1 cellular context compared by ENCODE assay signal in the genomic region with DNA sequence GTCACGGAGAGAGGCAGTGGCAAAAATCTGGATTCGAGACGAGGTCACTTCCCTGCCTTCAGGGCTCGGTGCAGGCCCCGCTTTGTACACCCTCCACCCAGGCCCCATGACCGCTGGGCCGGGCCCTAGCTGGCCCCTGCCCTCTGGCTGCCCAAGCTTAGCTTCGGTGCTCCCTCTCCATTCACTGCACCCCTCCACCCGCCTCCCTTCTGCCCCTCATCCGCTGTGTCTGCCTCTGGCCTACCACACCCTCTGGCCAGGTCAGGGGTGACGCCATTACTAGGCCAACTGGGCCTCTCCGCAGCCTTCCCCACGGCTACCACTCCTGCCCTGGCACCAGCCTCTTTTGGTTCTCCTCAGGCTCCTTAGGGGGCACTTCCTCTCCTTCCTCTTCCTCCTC.
TF ChIP-seq lines count a peak whose summit lies in the region.

No MANE protein-coding gene starts in this region.

TF ChIP-seq in HepG2, 621 proteins besides CTCF, POLR2A, EP300 and RAD21:
- TF ChIP-seq TFE3 (CRISPR knock-in tag; IDR thresholded peaks at IDR 0.05) (no peak), ZNF12 (CRISPR knock-in tag; IDR thresholded peaks at IDR 0.05) (no peak), MLLT10 (CRISPR knock-in tag; IDR thresholded peaks at IDR 0.05) (no peak)
- TF ChIP-seq, protein P1, sequence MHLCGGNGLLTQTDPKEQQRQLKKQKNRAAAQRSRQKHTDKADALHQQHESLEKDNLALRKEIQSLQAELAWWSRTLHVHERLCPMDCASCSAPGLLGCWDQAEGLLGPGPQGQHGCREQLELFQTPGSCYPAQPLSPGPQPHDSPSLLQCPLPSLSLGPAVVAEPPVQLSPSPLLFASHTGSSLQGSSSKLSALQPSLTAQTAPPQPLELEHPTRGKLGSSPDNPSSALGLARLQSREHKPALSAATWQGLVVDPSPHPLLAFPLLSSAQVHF (CRISPR knock-in tag; IDR thresholded peaks at IDR 0.05) = no peak
